ENCODE assay signal across 15 cellular contexts in genomic region chrX:153672531-153673397, GRCh38. TPM values are rescaled to one million over a fixed set of nuclear protein-coding genes. Genes with fewer than 3 reads are reported as not detected.
DNase-seq lines count a peak whose midpoint lies in the region; ATAC-seq, FAIRE-seq and TF ChIP-seq lines count a peak whose summit lies in the region.
"Had no signal": no experiment of that assay in that cellular context is flagged by ENCODE, and none has a peak within 500 bp of the region (broad histone marks: within the 10 kb centered on the region; RNA-seq: fewer than 3 reads in every experiment).

No MANE protein-coding gene starts in this region.

- no peaks in the 10 kb centered on the region for H3K27me3 ChIP-seq in CD8-positive, alpha-beta T cell (ENCODE audit: insufficient read depth, low read length)
- peaks cover 20% of the 10 kb centered on the region; the same call in 1 of the 2 replicates for H3K27me3 ChIP-seq in HUES6 (ENCODE audit: control insufficient read depth, insufficient read depth, low read length)
- H3K27me3 ChIP-seq in H1 (replicated peaks in 1 of 4; ENCODE audit: control insufficient read depth in 3 of 4, extremely low read depth in 1 of 4, insufficient read depth in 3 of 4, low read length in 3 of 4): peaks cover 0 to 2% (median under 1%) of the 10 kb centered on the region in 4 experiments; a peak in 2 of 7 replicates
- H3K27me3 ChIP-seq in neuronal stem cell (ENCODE audit: control insufficient read depth in 3 of 3, insufficient read depth in 3 of 3, low read depth in 1 of 3, low read length in 3 of 3): peaks cover 0 to 2% (median 0%) of the 10 kb centered on the region in 3 experiments

- H4K20me1 ChIP-seq in H1 (replicated peaks in 1 of 2; ENCODE audit: control insufficient read depth in 1 of 2, insufficient read depth in 2 of 2, low read length in 2 of 2): no peaks in the 10 kb centered on the region

- no peak overlapping the region for H3K23ac ChIP-seq in H1 (ENCODE audit: insufficient read length)
- no peak overlapping the region for H3K23ac ChIP-seq in neuronal stem cell (ENCODE audit: low read depth, low read length, poor library complexity)

- no peak overlapping the region for H4K5ac ChIP-seq in H1 (ENCODE audit: insufficient read length, low read depth, low read length)

- H3K9ac ChIP-seq in HUES6 (ENCODE audit: low read length) (no peak overlapping the region), H1 (replicated peaks in 1 of 4; ENCODE audit: extremely low read depth in 1 of 4, low read depth in 3 of 4, low read length in 3 of 4) (no peak overlapping the region), neuronal stem cell (ENCODE audit: low read depth, low read length, poor library complexity) (peak overlapping the region; percentile 44)

- peaks cover 6% of the 10 kb centered on the region for H3K4me1 Mint-ChIP-seq in CD8-positive, alpha-beta T cell (ENCODE audit: low read depth)

- no peaks in the 10 kb centered on the region for H3K9me3 Mint-ChIP-seq in CD8-positive, alpha-beta T cell

- H3K27ac Mint-ChIP-seq in CD8-positive, alpha-beta T cell: no peak overlapping the region

- POLR2A ChIA-PET in CD8-positive, alpha-beta T cell (lab: Charles Lee): no interaction called here
- POLR2A ChIA-PET in H1 (lab: Charles Lee; ENCODE audit: partially characterized antibody): interaction anchor here (1.6 kb wide), 1 partner anchor 14 kb away, joined by 7 read pairs; the partner anchor contains the start of gene SLC6A8

- no peak overlapping the region for H3K4me3 ChIP-seq in CD8-positive, alpha-beta T cell (ENCODE audit: low read depth, low read length)
- peak overlapping the region; percentile 27; the same call in 1 of the 2 replicates for H3K4me3 ChIP-seq in HUES6 (ENCODE audit: low read depth, low read length)
- H3K4me3 ChIP-seq in H1 (ENCODE audit: extremely low read depth in 1 of 4, insufficient read depth in 2 of 4, low read depth in 3 of 4, low read length in 4 of 4): peak overlapping the region in 2 of 4 experiments; percentile 17 to 45; a peak in 4 of 8 replicates
- H3K4me3 ChIP-seq in neuronal stem cell (ENCODE audit: low read length in 2 of 2): peak overlapping the region in 1 of 2 donors; percentile 68
- H3K4me3 ChIP-seq: upper lobe of left lung had no signal

- H3K9me3 ChIP-seq in CD8-positive, alpha-beta T cell (ENCODE audit: low read length): no peaks in the 10 kb centered on the region
- H3K9me3 ChIP-seq in HUES6 (ENCODE audit: control insufficient read depth, insufficient read depth, low read depth, low read length) (peaks cover 20% of the 10 kb centered on the region; the same call in 1 of the 2 replicates), H1 (ENCODE audit: insufficient read depth in 2 of 2, low read depth in 1 of 2, low read length in 1 of 2) (no peaks in the 10 kb centered on the region), neuronal stem cell (replicated peaks in 1 of 2; ENCODE audit: control insufficient read depth in 2 of 2, insufficient read depth in 1 of 2, low read depth in 1 of 2, low read length in 2 of 2) (no peaks in the 10 kb centered on the region)
- H3K9me3 ChIP-seq: upper lobe of left lung had no signal

- H3K23me2 ChIP-seq in H1 (ENCODE audit: low read depth, low read length): no peaks in the 10 kb centered on the region; the same call in 1 of the 2 replicates

- no peak overlapping the region for H2AFZ ChIP-seq in H1 (ENCODE audit: low read length)
- no peak overlapping the region for H2AFZ ChIP-seq in neuronal stem cell (ENCODE audit: low read length)

- H3K36me3 ChIP-seq in CD8-positive, alpha-beta T cell (ENCODE audit: insufficient read depth, low read length): no peaks in the 10 kb centered on the region
- H3K36me3 ChIP-seq in HUES6 (ENCODE audit: control insufficient read depth, insufficient read depth, low read length): no peaks in the 10 kb centered on the region
- H3K36me3 ChIP-seq in H1 (ENCODE audit: control insufficient read depth in 2 of 4, insufficient read depth in 4 of 4, low read length in 3 of 4): no peaks in the 10 kb centered on the region
- H3K36me3 ChIP-seq in neuronal stem cell (replicated peaks in 1 of 2; ENCODE audit: control insufficient read depth in 2 of 2, insufficient read depth in 2 of 2, low read length in 2 of 2): no peaks in the 10 kb centered on the region
- H3K36me3 ChIP-seq: upper lobe of left lung had no signal

- H2BK20ac ChIP-seq in H1 (ENCODE audit: low read length): no peak overlapping the region; the same call in 1 of the 2 replicates

- CTCF ChIA-PET in CD8-positive, alpha-beta T cell (lab: Charles Lee): interaction anchor here (1.4 to 1.6 kb wide), 3 partner anchors 11 to 133 kb away, joined by 3 to 5 read pairs (median 3); no protein-coding TSS in a partner anchor
- CTCF ChIA-PET in H1 (lab: Charles Lee; ENCODE audit: partially characterized antibody): interaction anchor here (0.8 to 28.7 kb wide), 3 partner anchors 11 to 28 kb away, joined by 3 to 408 read pairs (median 10); partner anchors contain the start of gene DUSP9

- H2AK5ac ChIP-seq in H1 (ENCODE audit: low read depth, low read length) (no peak overlapping the region), neuronal stem cell (ENCODE audit: low read depth, low read length) (peak overlapping the region; percentile 70)

- H4K91ac ChIP-seq in H1 (replicated peaks; ENCODE audit: insufficient read length, low read length) (peak overlapping the region; percentile 74), neuronal stem cell (ENCODE audit: low read depth, low read length, poor library complexity) (no peak overlapping the region)

- H3K4me1 ChIP-seq in CD8-positive, alpha-beta T cell (ENCODE audit: insufficient read depth, low read length): no peaks in the 10 kb centered on the region
- H3K4me1 ChIP-seq in HUES6 (ENCODE audit: control insufficient read depth, insufficient read depth, low read length) (peaks cover 9% of the 10 kb centered on the region; the same call in 1 of the 2 replicates), H1 (replicated peaks in 1 of 4; ENCODE audit: control insufficient read depth in 3 of 4, insufficient read depth in 4 of 4, low read length in 3 of 4) (peaks cover 0 to 8% (median 2%) of the 10 kb centered on the region in 4 experiments; a peak in 4 of 7 replicates), neuronal stem cell (ENCODE audit: control insufficient read depth in 2 of 2, insufficient read depth in 1 of 2, low read depth in 1 of 2, low read length in 2 of 2) (peaks cover 3 to 7% of the 10 kb centered on the region in 2 donors)

- H3K4me3 Mint-ChIP-seq in CD8-positive, alpha-beta T cell: peak overlapping the region; percentile 47

- H3K4ac ChIP-seq in H1 (replicated peaks; ENCODE audit: insufficient read length, low read depth, low read length) (no peak overlapping the region), neuronal stem cell (ENCODE audit: low read length) (peak overlapping the region; percentile 53)

- no peak for TF ChIP-seq POLR2A in H1 (IDR thresholded peaks at IDR 0.05; ENCODE audit: control extremely low read depth in 1 of 2, low read depth in 2 of 2, low read length in 2 of 2)

- H2BK120ac ChIP-seq in H1 (replicated peaks; ENCODE audit: low read depth, low read length) (no peak overlapping the region), neuronal stem cell (ENCODE audit: low read depth, low read length) (peak overlapping the region; percentile 81)

- H2BK5ac ChIP-seq in H1 (ENCODE audit: low read depth, low read length) (no peak overlapping the region), neuronal stem cell (ENCODE audit: low read length) (peak overlapping the region; percentile 66)

- no peak for ATAC-seq in CD8-positive, alpha-beta T cell
- ATAC-seq in HG02623 (IDR thresholded peaks at IDR 0.05; ENCODE audit: unreplicated experiment): no peak

- no peak overlapping the region for H3K27ac ChIP-seq in CD8-positive, alpha-beta T cell (ENCODE audit: low read depth, low read length)
- H3K27ac ChIP-seq in HUES6 (ENCODE audit: low read depth, low read length): no peak overlapping the region
- no peak overlapping the region for H3K27ac ChIP-seq in H1 (ENCODE audit: low read depth, low read length)
- no peak overlapping the region for H3K27ac ChIP-seq in neuronal stem cell (replicated peaks; ENCODE audit: low read length)
- H3K27ac ChIP-seq: upper lobe of left lung had no signal

- no peak for TF ChIP-seq EP300 in H1 (IDR thresholded peaks at IDR 0.05; ENCODE audit: borderline replicate concordance in 1 of 2, low read depth in 2 of 2, low read length in 2 of 2)

- WGBS in H1 (ENCODE audit: extremely low coverage in 1 of 2, insufficient coverage in 1 of 2, insufficient read length in 1 of 2, insufficient replicate concordance in 2 of 2, low coverage in 1 of 2, low lambda C conversion rate in 2 of 2, missing lambda C conversion rate in 1 of 2), 2 experiments: no CpG with 5 or more reads among the region's 52 CpGs
- 100% methylated on average over 2 of the region's 52 CpGs; no CpG with 5 or more reads in 1 of the 2 donors for WGBS in neuronal stem cell (ENCODE audit: extremely low coverage in 2 of 2, insufficient read length in 2 of 2, insufficient replicate concordance in 1 of 2), 2 donors

- TF ChIP-seq RAD21 in H1 (IDR thresholded peaks at IDR 0.05 in 1 of 2, conservative IDR thresholded peaks at IDR 0.05 in 1 of 2; ENCODE audit: low read depth in 2 of 2, low read length in 2 of 2): no peak

- intact Hi-C loops in CD8-positive, alpha-beta T cell (cut with DNase I, micrococcal nuclease): no loop called here

- no peaks in the 10 kb centered on the region for H3K79me2 ChIP-seq in H1 (ENCODE audit: control insufficient read depth in 1 of 2, insufficient read depth in 2 of 2, low read length in 2 of 2)

- H3K79me1 ChIP-seq in H1 (ENCODE audit: low read depth, low read length) (no peaks in the 10 kb centered on the region), neuronal stem cell (ENCODE audit: low read depth, low read length) (peaks cover 1% of the 10 kb centered on the region)

- H3K18ac ChIP-seq in H1 (ENCODE audit: extremely low read depth, low read length) (no peak overlapping the region; the same call in 1 of the 2 replicates), neuronal stem cell (ENCODE audit: low read length) (peak overlapping the region; percentile 89)

- peak overlapping the region; percentile 33 to 38; a peak in 3 of 4 replicates for H3K4me2 ChIP-seq in H1 (ENCODE audit: insufficient read depth in 1 of 2, low read depth in 2 of 2, low read length in 2 of 2)
- H3K4me2 ChIP-seq in neuronal stem cell (ENCODE audit: insufficient read depth, low read length, poor library complexity, severe bottlenecking): peak overlapping the region; percentile 66

- peaks cover 18% of the 10 kb centered on the region for H3K27me3 Mint-ChIP-seq in CD8-positive, alpha-beta T cell (ENCODE audit: low read depth)

- FAIRE-seq in H1 (lab: Jason Lieb, UNC): no peak
- FAIRE-seq: astrocyte, RCC 7860 had no signal

- DNase-seq in CD8-positive, alpha-beta T cell: peak in 1 of 7 experiments; percentile 47
- DNase-seq in H1 (ENCODE audit: low read depth in 1 of 2, low spot score in 2 of 2): no peak
- no peak for DNase-seq in neuronal stem cell (ENCODE audit: low spot score)
- no peak for DNase-seq in activated CD4-positive, CD25-positive, alpha-beta regulatory T cell (lab: John Stamatoyannopoulos, UW)
- no peak for DNase-seq in SKM-1 treated with dmso at 0.1 percent for 144 hours (lab: John Stamatoyannopoulos, UW; ENCODE audit: unreplicated experiment)
- DNase-seq: activated CD4-positive, alpha-beta T cell treated with anti-CD3 and anti-CD28 coated beads for 1 hour; C1 segment of cervical spinal cord; Kasumi-1; NCI-H524 treated with DMSO at 0.1 percent for 48 hours; stimulated activated CD4-positive, alpha-beta T cell treated with anti-CD3 and anti-CD28 coated beads, Interleukin-15, amount 100 ng/mL, for 24 hours had no signal

- H3K14ac ChIP-seq in H1 (ENCODE audit: insufficient read length) (no peak overlapping the region), neuronal stem cell (ENCODE audit: low read length) (no peak overlapping the region)

- H3K56ac ChIP-seq in H1 (replicated peaks; ENCODE audit: insufficient read length, low read depth, low read length): no peak overlapping the region

- H2BK15ac ChIP-seq in H1 (ENCODE audit: low read length): no peak overlapping the region
- H2BK15ac ChIP-seq in neuronal stem cell (ENCODE audit: low read length): peak overlapping the region; percentile 67

- H4K8ac ChIP-seq in H1 (ENCODE audit: extremely low read depth, insufficient read depth, low read length) (no peak overlapping the region; the same call in 1 of the 2 replicates), neuronal stem cell (ENCODE audit: low read depth, low read length) (no peak overlapping the region)

- H2BK12ac ChIP-seq in H1 (ENCODE audit: low read depth, low read length) (no peak overlapping the region), neuronal stem cell (ENCODE audit: low read length) (peak overlapping the region; percentile 90)

- no peak for TF ChIP-seq CTCF in CD8-positive, alpha-beta T cell (IDR thresholded peaks at IDR 0.05)
- TF ChIP-seq CTCF in H1 (IDR thresholded peaks at IDR 0.05; ENCODE audit: control extremely low read depth in 1 of 3, insufficient read depth in 1 of 3, low read depth in 1 of 3, low read length in 3 of 3): no peak

- no peaks in the 10 kb centered on the region for H3K36me3 Mint-ChIP-seq in CD8-positive, alpha-beta T cell

RNA-seq across cellular contexts. Expression of gene PNCK, which starts 0.8 kb away (rescaled TPM):
- total RNA-seq in CD8-positive, alpha-beta T cell: under 1 TPM; 0.44 to 0.68 TPM
- 4.3 and 6.2 TPM in 2 replicates for total RNA-seq in H1 (2021; fragmentation: NEBNext Ultra II Directional; extraction: Animal tissue kit (Norgen Biotek cat#: 25700))
- 6.3 and 13.9 TPM in 2 replicates for polyA plus RNA-seq in H1 (2011; rRNA removed)
- 12.3 TPM for polyA plus RNA-seq in H1 (2011; cell fraction: cytosol; rRNA removed)
- polyA plus RNA-seq in H1 (2011; cell fraction: nucleus; rRNA removed): 54.8 TPM
- polyA plus RNA-seq in H1 (2012, experiment 1 of 2): 3.0 to 5.7 TPM (median 5.2 TPM) in 4 replicates
- polyA plus RNA-seq in H1 (2012, experiment 2 of 2): 3.0 TPM
- 2.3 TPM for polyA plus RNA-seq in H1 (2013, experiment 1 of 2)
- 1.7 TPM for polyA plus RNA-seq in H1 (2013, experiment 2 of 2)
- 4.0 and 5.4 TPM in 2 replicates for polyA minus RNA-seq in H1 (2011; rRNA and poly(A)+ RNA removed)
- 9.1 TPM for polyA minus RNA-seq in H1 (2011; cell fraction: cytosol; rRNA and poly(A)+ RNA removed)
- polyA minus RNA-seq in H1 (2011; cell fraction: nucleus; rRNA and poly(A)+ RNA removed): 10.0 TPM
- polyA plus RNA-seq in neuronal stem cell (2013, experiment 1 of 2): 20.3 TPM
- 20.9 TPM for polyA plus RNA-seq in neuronal stem cell (2013, experiment 2 of 2)

RNA-seq across cellular contexts. Expression of gene SLC6A8, which starts 15.0 kb away (rescaled TPM):
- 1 to 10 TPM; 2.7 to 2.9 TPM for total RNA-seq in CD8-positive, alpha-beta T cell
- 94.7 and 98.5 TPM in 2 replicates for total RNA-seq in H1 (2021; fragmentation: NEBNext Ultra II Directional; extraction: Animal tissue kit (Norgen Biotek cat#: 25700))
- 87.7 and 132 TPM in 2 replicates for polyA plus RNA-seq in H1 (2011; rRNA removed)
- 71.7 TPM for polyA plus RNA-seq in H1 (2011; cell fraction: cytosol; rRNA removed)
- 267 TPM for polyA plus RNA-seq in H1 (2011; cell fraction: nucleus; rRNA removed)
- polyA plus RNA-seq in H1 (2012, experiment 1 of 2): 96.7 to 155 TPM (median 133 TPM) in 4 replicates
- polyA plus RNA-seq in H1 (2012, experiment 2 of 2): 109 TPM
- 57.5 TPM for polyA plus RNA-seq in H1 (2013, experiment 1 of 2)
- polyA plus RNA-seq in H1 (2013, experiment 2 of 2): 58.8 TPM
- 66.1 and 98.8 TPM in 2 replicates for polyA minus RNA-seq in H1 (2011; rRNA and poly(A)+ RNA removed)
- polyA minus RNA-seq in H1 (2011; cell fraction: cytosol; rRNA and poly(A)+ RNA removed): 84.7 TPM
- 67.3 TPM for polyA minus RNA-seq in H1 (2011; cell fraction: nucleus; rRNA and poly(A)+ RNA removed)
- 122 TPM for polyA plus RNA-seq in neuronal stem cell (2013, experiment 1 of 2)
- polyA plus RNA-seq in neuronal stem cell (2013, experiment 2 of 2): 123 TPM

RNA-seq across cellular contexts. Expression of gene DUSP9, which starts 25.8 kb away (rescaled TPM):
- not detected for total RNA-seq in CD8-positive, alpha-beta T cell
- total RNA-seq in H1 (2021; fragmentation: NEBNext Ultra II Directional; extraction: Animal tissue kit (Norgen Biotek cat#: 25700)): 0.63 and 1.1 TPM in 2 replicates
- polyA plus RNA-seq in H1 (2011; rRNA removed): 0.80 and 1.2 TPM in 2 replicates
- 0.98 TPM for polyA plus RNA-seq in H1 (2011; cell fraction: cytosol; rRNA removed)
- 1.5 TPM for polyA plus RNA-seq in H1 (2011; cell fraction: nucleus; rRNA removed)
- polyA plus RNA-seq in H1 (2012, experiment 1 of 2): 0.35 to 0.94 TPM (median 0.85 TPM) in 4 replicates
- polyA plus RNA-seq in H1 (2012, experiment 2 of 2): 0.56 TPM
- 1.1 TPM for polyA plus RNA-seq in H1 (2013, experiment 1 of 2)
- 1.1 TPM for polyA plus RNA-seq in H1 (2013, experiment 2 of 2)
- 0.69 and 0.73 TPM in 2 replicates for polyA minus RNA-seq in H1 (2011; rRNA and poly(A)+ RNA removed)
- polyA minus RNA-seq in H1 (2011; cell fraction: cytosol; rRNA and poly(A)+ RNA removed): 0.95 TPM
- polyA minus RNA-seq in H1 (2011; cell fraction: nucleus; rRNA and poly(A)+ RNA removed): 0.80 TPM
- 1.5 TPM for polyA plus RNA-seq in neuronal stem cell (2013, experiment 1 of 2)
- polyA plus RNA-seq in neuronal stem cell (2013, experiment 2 of 2): 1.4 TPM

RNA-seq across cellular contexts. Expression of gene BCAP31, which starts 51.4 kb away (rescaled TPM):
- total RNA-seq in CD8-positive, alpha-beta T cell: 10 to 100 TPM; 35.3 to 39.1 TPM
- 157 and 159 TPM in 2 replicates for total RNA-seq in H1 (2021; fragmentation: NEBNext Ultra II Directional; extraction: Animal tissue kit (Norgen Biotek cat#: 25700))
- polyA plus RNA-seq in H1 (2011; rRNA removed): 136 and 139 TPM in 2 replicates
- 97.3 TPM for polyA plus RNA-seq in H1 (2011; cell fraction: cytosol; rRNA removed)
- 116 TPM for polyA plus RNA-seq in H1 (2011; cell fraction: nucleus; rRNA removed)
- 156 to 161 TPM (median 158 TPM) in 4 replicates for polyA plus RNA-seq in H1 (2012, experiment 1 of 2)
- polyA plus RNA-seq in H1 (2012, experiment 2 of 2): 233 TPM
- 154 TPM for polyA plus RNA-seq in H1 (2013, experiment 1 of 2)
- polyA plus RNA-seq in H1 (2013, experiment 2 of 2): 181 TPM
- 84.2 and 123 TPM in 2 replicates for polyA minus RNA-seq in H1 (2011; rRNA and poly(A)+ RNA removed)
- polyA minus RNA-seq in H1 (2011; cell fraction: cytosol; rRNA and poly(A)+ RNA removed): 47.0 TPM
- 40.8 TPM for polyA minus RNA-seq in H1 (2011; cell fraction: nucleus; rRNA and poly(A)+ RNA removed)
- polyA plus RNA-seq in neuronal stem cell (2013, experiment 1 of 2): 53.3 TPM
- polyA plus RNA-seq in neuronal stem cell (2013, experiment 2 of 2): 53.2 TPM

RNA-seq across cellular contexts. Expression of gene ABCD1, which starts 51.9 kb away (rescaled TPM):
- 1 to 10 TPM; 5.2 to 6.4 TPM for total RNA-seq in CD8-positive, alpha-beta T cell
- total RNA-seq in H1 (2021; fragmentation: NEBNext Ultra II Directional; extraction: Animal tissue kit (Norgen Biotek cat#: 25700)): 4.6 and 6.6 TPM in 2 replicates
- polyA plus RNA-seq in H1 (2011; rRNA removed): 3.1 and 6.7 TPM in 2 replicates
- polyA plus RNA-seq in H1 (2011; cell fraction: cytosol; rRNA removed): 2.7 TPM
- polyA plus RNA-seq in H1 (2011; cell fraction: nucleus; rRNA removed): 13.0 TPM
- 2.4 to 5.1 TPM (median 4.0 TPM) in 4 replicates for polyA plus RNA-seq in H1 (2012, experiment 1 of 2)
- 2.2 TPM for polyA plus RNA-seq in H1 (2012, experiment 2 of 2)
- polyA plus RNA-seq in H1 (2013, experiment 1 of 2): 4.2 TPM
- 3.9 TPM for polyA plus RNA-seq in H1 (2013, experiment 2 of 2)
- polyA minus RNA-seq in H1 (2011; rRNA and poly(A)+ RNA removed): 1.7 and 2.9 TPM in 2 replicates
- 2.4 TPM for polyA minus RNA-seq in H1 (2011; cell fraction: cytosol; rRNA and poly(A)+ RNA removed)
- 6.6 TPM for polyA minus RNA-seq in H1 (2011; cell fraction: nucleus; rRNA and poly(A)+ RNA removed)
- 4.4 TPM for polyA plus RNA-seq in neuronal stem cell (2013, experiment 1 of 2)
- polyA plus RNA-seq in neuronal stem cell (2013, experiment 2 of 2): 4.2 TPM

Comparison
In these comparisons a context has a peak if more than half of its experiments do, and no peak if none do; other contexts are left out.
1. RNA of gene SLC6A8, which starts 15.0 kb away (total RNA-seq): 94.7 to 98.5 TPM in H1; 2.7 to 2.9 TPM in CD8-positive, alpha-beta T cell; every median in the first group is over 10 times any median in the second.